Comparison of ENCODE assay signal across 31 cellular contexts in the genomic region with DNA sequence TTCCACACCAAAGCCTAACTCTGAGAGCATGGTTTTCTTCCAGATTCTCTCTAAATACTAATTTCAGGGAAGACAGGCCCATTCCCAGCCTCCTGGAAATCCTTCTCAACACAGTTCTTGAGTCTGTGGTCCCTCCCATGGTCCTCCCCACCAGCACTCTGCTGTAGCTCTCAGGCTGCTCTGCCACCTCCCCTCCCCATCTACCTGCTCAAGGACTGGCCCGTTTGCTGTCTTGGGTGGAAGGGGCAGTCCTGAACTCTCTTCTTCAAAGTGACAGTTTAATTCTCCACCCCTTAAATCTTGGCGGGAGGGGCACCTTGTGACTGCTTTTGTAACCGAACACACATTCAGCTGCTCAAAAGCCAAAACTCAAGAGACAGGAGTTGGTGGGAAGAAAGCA. TPM values are rescaled to one million over a fixed set of nuclear protein-coding genes. Genes with fewer than 3 reads are reported as not detected.
"Had no signal": no experiment of that assay in that cellular context is flagged by ENCODE, and none has a peak within 500 bp of the region (broad histone marks: within the 10 kb centered on the region; RNA-seq: fewer than 3 reads in every experiment).

No MANE protein-coding gene starts in this region.

- DNase-seq: activated CD4-positive, alpha-beta T cell treated with anti-CD3 and anti-CD28 coated beads, Interleukin-2, amount 50 U/mL, for 1 hour; activated naive CD4-positive, alpha-beta T cell treated with anti-CD3 and anti-CD28 coated beads for 36 hours; activated T-cell treated with anti-CD3 and anti-CD28 coated beads for 4 hours; activated T-cell treated with anti-CD3 and anti-CD28 coated beads, Interleukin-2, amount 50 U/mL, for 72 hours; anterior cingulate cortex; dermis blood vessel endothelial cell; effector CD4-positive, alpha-beta T cell; gastrocnemius medialis; glutamatergic neuron; left cardiac atrium; left ventricle myocardium superior; stimulated activated CD4-positive, alpha-beta T cell treated with anti-CD3 and anti-CD28 coated beads, Interleukin-2, amount 100 ng/mL, for 24 hours; stimulated activated naive CD4-positive, alpha-beta T cell; T-helper 2 cell had no signal

- H3K27me3 ChIP-seq: ovary had no signal

- ATAC-seq: activated T-cell treated with anti-CD3 and anti-CD28 coated beads, Interleukin-2, amount 50 U/mL, for 72 hours; gastrocnemius medialis; left cardiac atrium; left ventricle myocardium superior had no signal

- H3K27ac Mint-ChIP-seq: activated naive CD4-positive, alpha-beta T cell treated with anti-CD3 and anti-CD28 coated beads for 36 hours; activated T-cell treated with anti-CD3 and anti-CD28 coated beads, Interleukin-2, amount 50 U/mL, for 72 hours; nephron had no signal

- H3K36me3 ChIP-seq: gastrocnemius medialis, neutrophil, ovary, prostate gland, suprapubic skin, tibial artery had no signal

- H3K9me3 ChIP-seq: ovary, prostate gland, suprapubic skin had no signal

- FAIRE-seq: bronchial epithelial cell, colon, endometrium, islet of Langerhans had no signal

- H3K9me3 Mint-ChIP-seq: central memory CD8-positive, alpha-beta T cell; nephron had no signal

- H3K4me3 Mint-ChIP-seq: activated naive CD4-positive, alpha-beta T cell treated with anti-CD3 and anti-CD28 coated beads for 36 hours; activated T-cell treated with anti-CD3 and anti-CD28 coated beads, Interleukin-2, amount 50 U/mL, for 72 hours; central memory CD8-positive, alpha-beta T cell; nephron had no signal

- H3K4me1 ChIP-seq: gastrocnemius medialis, prostate gland, suprapubic skin had no signal

- H3K4me3 ChIP-seq: gastrocnemius medialis, ovary, prostate gland, smooth muscle cell, suprapubic skin, tibial artery had no signal

- H3K27ac ChIP-seq: gastrocnemius medialis, neutrophil, ovary, prostate gland, suprapubic skin, tibial artery had no signal

RNA-seq across cellular contexts. Expression of gene LCN15, which starts 7.6 kb away (rescaled TPM):
- total RNA-seq: activated naive CD4-positive, alpha-beta T cell treated with anti-CD3 and anti-CD28 coated beads for 36 hours; activated T-cell treated with anti-CD3 and anti-CD28 coated beads, Interleukin-2, amount 50 U/mL, for 72 hours; bronchial epithelial cell; dermis blood vessel endothelial cell; epithelial cell of proximal tubule; gastrocnemius medialis; lung microvascular endothelial cell; mucosa of gallbladder; ovary; smooth muscle cell; ureter had no signal
- polyA plus RNA-seq: adipose tissue, ovary, smooth muscle cell had no signal

RNA-seq across cellular contexts. Expression of gene LCN8, which starts 13.9 kb away (rescaled TPM):
- total RNA-seq: activated naive CD4-positive, alpha-beta T cell treated with anti-CD3 and anti-CD28 coated beads for 36 hours; activated T-cell treated with anti-CD3 and anti-CD28 coated beads, Interleukin-2, amount 50 U/mL, for 72 hours; bronchial epithelial cell; dermis blood vessel endothelial cell; epithelial cell of proximal tubule; gastrocnemius medialis; left cardiac atrium; left ventricle myocardium superior; lung microvascular endothelial cell; mucosa of gallbladder; prostate gland; smooth muscle cell; suprapubic skin; ureter had no signal
- polyA plus RNA-seq: adipose tissue, smooth muscle cell had no signal

RNA-seq across cellular contexts. Expression of gene LCN6, which starts 23.6 kb away (rescaled TPM):
- total RNA-seq: activated naive CD4-positive, alpha-beta T cell treated with anti-CD3 and anti-CD28 coated beads for 36 hours; activated T-cell treated with anti-CD3 and anti-CD28 coated beads, Interleukin-2, amount 50 U/mL, for 72 hours; bronchial epithelial cell; epithelial cell of proximal tubule; lung microvascular endothelial cell; smooth muscle cell had no signal
- polyA plus RNA-seq: smooth muscle cell had no signal
